Comparison of ENCODE assay signal across 8 cellular contexts in the genomic region with DNA sequence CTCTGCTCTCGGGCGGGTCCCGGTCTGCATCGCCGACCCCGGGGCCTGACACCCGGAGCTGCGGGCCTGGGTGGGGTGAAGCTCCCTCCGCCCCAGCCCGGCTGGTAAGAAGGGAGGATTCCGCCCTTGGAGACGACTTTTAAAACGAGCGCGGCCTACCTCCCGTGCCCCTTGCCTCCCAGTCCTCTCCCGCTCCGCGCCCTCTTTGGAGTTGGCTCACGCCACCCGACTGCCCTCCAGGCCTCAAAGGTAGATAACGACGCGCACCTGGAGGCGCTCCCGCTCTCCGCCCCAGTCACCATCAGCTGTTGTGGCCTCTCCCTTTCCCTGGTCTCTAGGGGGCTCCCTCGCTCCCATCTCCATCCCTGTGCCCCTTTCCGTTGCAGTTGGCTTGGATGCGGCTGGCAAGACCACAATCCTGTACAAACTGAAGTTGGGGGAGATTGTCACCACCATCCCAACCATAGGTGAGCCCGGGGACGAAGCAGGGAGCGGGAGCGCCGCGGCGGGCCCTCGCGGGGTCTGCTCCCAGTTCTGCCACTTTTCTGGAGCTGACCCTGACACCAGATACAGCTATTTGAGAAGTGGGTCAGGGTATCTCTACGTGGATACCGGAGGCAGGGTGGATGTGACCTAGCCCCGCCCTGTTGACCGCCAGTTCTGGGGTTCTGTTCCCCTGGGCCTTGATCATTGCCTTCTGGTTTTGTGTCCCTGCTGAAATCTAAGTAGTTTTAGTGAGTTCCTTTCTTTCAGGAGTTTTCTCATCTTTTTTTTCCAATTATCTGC. TPM values are rescaled to one million over a fixed set of nuclear protein-coding genes. Genes with fewer than 3 reads are reported as not detected.
DNase-seq lines count a peak whose midpoint lies in the region; ATAC-seq and TF ChIP-seq lines count a peak whose summit lies in the region.

No MANE protein-coding gene starts in this region.

- H3K4me1 ChIP-seq in naive thymus-derived CD4-positive, alpha-beta T cell (ENCODE audit: control insufficient read depth in 2 of 2, insufficient read depth in 2 of 2, low read length in 2 of 2): peaks cover 26 to 30% of the 10 kb centered on the region in 2 donors
- peaks cover 5% of the 10 kb centered on the region for H3K4me1 ChIP-seq in urinary bladder (ENCODE audit: insufficient read depth)

- POLR2A ChIA-PET in naive thymus-derived CD4-positive, alpha-beta T cell (lab: Charles Lee): interaction anchor here (1.0 to 5.9 kb wide), 3 partner anchors 63 to 196 kb away, joined by 3 to 40 read pairs (median 4); partner anchors contain the start of genes SND1 and ZNF800

- DNase-seq in AG20443 (ENCODE audit: low spot score) (peak; percentile 71), NCI-H345 (lab: John Stamatoyannopoulos, UW) (peak; percentile 68), fibroblast of the aortic adventitia (ENCODE audit: low read depth) (peak; percentile 51)
- DNase-seq in activated T-helper 1 cell treated with anti-CD3 and anti-CD28 coated beads, Interleukin-12 subunit alpha, Interleukin-12 subunit beta, Interleukin-2, Interleukin-4 antibody, amounts not matched to agents 30 ng/mL and 10 ng/mL and 1 ng/mL, durations not matched to agents 14 hours and 24 hours and 36 hours (ENCODE audit: low spot score): no peak
- DNase-seq in naive thymus-derived CD4-positive, alpha-beta T cell: peak in 1 of 9 donors; percentile 25

- H3K27me3 Mint-ChIP-seq in activated T-helper 1 cell treated with anti-CD3 and anti-CD28 coated beads, Interleukin-12 subunit alpha, Interleukin-12 subunit beta, Interleukin-2, Interleukin-4 antibody, amounts not matched to agents 30 ng/mL and 10 ng/mL and 1 ng/mL, durations not matched to agents 14 hours and 24 hours and 36 hours (ENCODE audit: insufficient read depth): peaks cover 3% of the 10 kb centered on the region
- no peaks in the 10 kb centered on the region for H3K27me3 Mint-ChIP-seq in naive thymus-derived CD4-positive, alpha-beta T cell

- H3K4me1 Mint-ChIP-seq in activated T-helper 1 cell treated with anti-CD3 and anti-CD28 coated beads, Interleukin-12 subunit alpha, Interleukin-12 subunit beta, Interleukin-2, Interleukin-4 antibody, amounts not matched to agents 30 ng/mL and 10 ng/mL and 1 ng/mL, durations not matched to agents 14 hours and 24 hours and 36 hours (ENCODE audit: low read depth): peaks cover 39% of the 10 kb centered on the region
- H3K4me1 Mint-ChIP-seq in naive thymus-derived CD4-positive, alpha-beta T cell: peaks cover 34 to 59% (median 50%) of the 10 kb centered on the region in 7 donors

- H3K27ac ChIP-seq in naive thymus-derived CD4-positive, alpha-beta T cell (ENCODE audit: low read depth, low read length): peak overlapping the region; percentile 93
- H3K27ac ChIP-seq in urinary bladder (ENCODE audit: low read depth): peak overlapping the region; percentile 85

- ATAC-seq in GM18517 (IDR thresholded peaks at IDR 0.05; ENCODE audit: unreplicated experiment) (peak; percentile 7), HG03066 (IDR thresholded peaks at IDR 0.05; ENCODE audit: low read depth, unreplicated experiment) (peak; percentile 29)
- peak; percentile 10 for ATAC-seq in naive thymus-derived CD4-positive, alpha-beta T cell

- H3K36me3 Mint-ChIP-seq in activated T-helper 1 cell treated with anti-CD3 and anti-CD28 coated beads, Interleukin-12 subunit alpha, Interleukin-12 subunit beta, Interleukin-2, Interleukin-4 antibody, amounts not matched to agents 30 ng/mL and 10 ng/mL and 1 ng/mL, durations not matched to agents 14 hours and 24 hours and 36 hours (ENCODE audit: low read depth): peaks cover 24% of the 10 kb centered on the region
- peaks cover 5 to 15% (median 6%) of the 10 kb centered on the region in 5 donors for H3K36me3 Mint-ChIP-seq in naive thymus-derived CD4-positive, alpha-beta T cell

- H3K4me3 ChIP-seq in fibroblast of the aortic adventitia (ENCODE audit: low read depth, low read length) (peak overlapping the region; percentile 92), urinary bladder (ENCODE audit: low read depth, low read length) (peak overlapping the region; percentile 98)
- peak overlapping the region; percentile 77 for H3K4me3 ChIP-seq in naive thymus-derived CD4-positive, alpha-beta T cell (ENCODE audit: low read length)

- peaks cover 0 to 26% (median 7%) of the 10 kb centered on the region in 3 experiments for H3K36me3 ChIP-seq in naive thymus-derived CD4-positive, alpha-beta T cell (ENCODE audit: control insufficient read depth in 2 of 3, insufficient read depth in 3 of 3, low read length in 3 of 3)
- peaks cover 4% of the 10 kb centered on the region for H3K36me3 ChIP-seq in urinary bladder (ENCODE audit: insufficient read depth)

- H3K9me3 Mint-ChIP-seq in activated T-helper 1 cell treated with anti-CD3 and anti-CD28 coated beads, Interleukin-12 subunit alpha, Interleukin-12 subunit beta, Interleukin-2, Interleukin-4 antibody, amounts not matched to agents 30 ng/mL and 10 ng/mL and 1 ng/mL, durations not matched to agents 14 hours and 24 hours and 36 hours: no peaks in the 10 kb centered on the region
- no peaks in the 10 kb centered on the region for H3K9me3 Mint-ChIP-seq in naive thymus-derived CD4-positive, alpha-beta T cell

- intact Hi-C loops in activated T-helper 1 cell treated with anti-CD3 and anti-CD28 coated beads, Interleukin-12 subunit alpha, Interleukin-12 subunit beta, Interleukin-2, Interleukin-4 antibody, amounts not matched to agents 30 ng/mL and 10 ng/mL and 1 ng/mL, durations not matched to agents 14 hours and 24 hours and 36 hours (cut with micrococcal nuclease): loop anchor here (1.0 to 10.0 kb wide), 6 partner anchors 196 to 1148 kb away; partner anchors contain the start of genes CALU and LRRC4
- intact Hi-C loops in naive thymus-derived CD4-positive, alpha-beta T cell (cut with micrococcal nuclease): loop anchor here (1.0 to 10.0 kb wide), 13 partner anchors 62 to 1633 kb away; partner anchors contain the start of genes HILPDA (in 2 of the 2), ATP6V1F (in 1 of the 2), GRM8 (in 1 of the 2) and IMPDH1 (in 1 of the 2)

- peak overlapping the region; percentile 97 for H3K27ac Mint-ChIP-seq in activated T-helper 1 cell treated with anti-CD3 and anti-CD28 coated beads, Interleukin-12 subunit alpha, Interleukin-12 subunit beta, Interleukin-2, Interleukin-4 antibody, amounts not matched to agents 30 ng/mL and 10 ng/mL and 1 ng/mL, durations not matched to agents 14 hours and 24 hours and 36 hours
- peak overlapping the region; percentile 82 to 97 (median 95) for H3K27ac Mint-ChIP-seq in naive thymus-derived CD4-positive, alpha-beta T cell

- 4% methylated on average over 43 of the region's 43 CpGs for WGBS in urinary bladder

- H3K27me3 ChIP-seq in naive thymus-derived CD4-positive, alpha-beta T cell (ENCODE audit: control insufficient read depth in 2 of 2, insufficient read depth in 2 of 2, low read length in 2 of 2): no peaks in the 10 kb centered on the region

- H3K9me3 ChIP-seq in naive thymus-derived CD4-positive, alpha-beta T cell (ENCODE audit: control insufficient read depth in 2 of 3, low read length in 3 of 3): no peaks in the 10 kb centered on the region

- peak overlapping the region; percentile 98 for H3K4me3 Mint-ChIP-seq in activated T-helper 1 cell treated with anti-CD3 and anti-CD28 coated beads, Interleukin-12 subunit alpha, Interleukin-12 subunit beta, Interleukin-2, Interleukin-4 antibody, amounts not matched to agents 30 ng/mL and 10 ng/mL and 1 ng/mL, durations not matched to agents 14 hours and 24 hours and 36 hours
- H3K4me3 Mint-ChIP-seq in naive thymus-derived CD4-positive, alpha-beta T cell: peak overlapping the region; percentile 84 to 99 (median 96)

- peak; percentile 59 for TF ChIP-seq CTCF in fibroblast of the aortic adventitia (IDR thresholded peaks at IDR 0.05; ENCODE audit: insufficient read depth, low read length)

- CTCF ChIA-PET in naive thymus-derived CD4-positive, alpha-beta T cell (lab: Charles Lee): interaction anchor here (0.7 to 1.2 kb wide), 3 partner anchors 16 to 839 kb away, joined by 3 to 4 read pairs (median 3); no protein-coding TSS in a partner anchor

RNA-seq across cellular contexts. Expression of gene ARF5, which starts 0.7 kb away (rescaled TPM):
- 122 and 128 TPM in 2 replicates for total RNA-seq in activated T-helper 1 cell treated with anti-CD3 and anti-CD28 coated beads, Interleukin-12 subunit alpha, Interleukin-12 subunit beta, Interleukin-2, Interleukin-4 antibody, amounts not matched to agents 30 ng/mL and 10 ng/mL and 1 ng/mL, durations not matched to agents 14 hours and 24 hours and 36 hours
- total RNA-seq in fibroblast of the aortic adventitia (ENCODE audit: low replicate concordance) (43.6 and 105 TPM in 2 replicates), urinary bladder (66.0 TPM)
- total RNA-seq in naive thymus-derived CD4-positive, alpha-beta T cell: 100 to 1,000 TPM in 2 of 5 experiments, 10 to 100 TPM in 3; 74.6 to 113 (median 78.8) TPM
- 100 to 1,000 TPM; 144 to 158 TPM for polyA plus RNA-seq in naive thymus-derived CD4-positive, alpha-beta T cell
- 187 TPM for polyA plus RNA-seq in urinary bladder

RNA-seq across cellular contexts. Expression of gene GCC1, which starts 3.5 kb away (rescaled TPM):
- total RNA-seq in activated T-helper 1 cell treated with anti-CD3 and anti-CD28 coated beads, Interleukin-12 subunit alpha, Interleukin-12 subunit beta, Interleukin-2, Interleukin-4 antibody, amounts not matched to agents 30 ng/mL and 10 ng/mL and 1 ng/mL, durations not matched to agents 14 hours and 24 hours and 36 hours: 16.8 and 17.4 TPM in 2 replicates
- total RNA-seq in fibroblast of the aortic adventitia (ENCODE audit: low replicate concordance): 16.1 and 27.7 TPM in 2 replicates
- total RNA-seq in naive thymus-derived CD4-positive, alpha-beta T cell: 10 to 100 TPM; 19.6 to 31.3 (median 23.7) TPM
- polyA plus RNA-seq in naive thymus-derived CD4-positive, alpha-beta T cell: 10 to 100 TPM in 1 of 2 donors, 1 to 10 TPM in 1; 9.3 to 21.1 TPM
- 9.5 TPM for total RNA-seq in urinary bladder
- polyA plus RNA-seq in urinary bladder: 10.4 TPM

RNA-seq across cellular contexts. Expression of gene FSCN3, which starts 4.6 kb away (rescaled TPM):
- 0.93 and 1.4 TPM in 2 replicates for total RNA-seq in activated T-helper 1 cell treated with anti-CD3 and anti-CD28 coated beads, Interleukin-12 subunit alpha, Interleukin-12 subunit beta, Interleukin-2, Interleukin-4 antibody, amounts not matched to agents 30 ng/mL and 10 ng/mL and 1 ng/mL, durations not matched to agents 14 hours and 24 hours and 36 hours
- total RNA-seq in fibroblast of the aortic adventitia (ENCODE audit: low replicate concordance): 3.6 and 3.9 TPM in 2 replicates
- 1 to 10 TPM; 1.4 to 6.1 (median 5.0) TPM for total RNA-seq in naive thymus-derived CD4-positive, alpha-beta T cell
- polyA plus RNA-seq in naive thymus-derived CD4-positive, alpha-beta T cell: under 1 TPM; 0.37 to 0.47 TPM
- 0.85 TPM for total RNA-seq in urinary bladder
- 0.14 TPM for polyA plus RNA-seq in urinary bladder

RNA-seq across cellular contexts. Expression of gene PAX4, which starts 29.1 kb away (rescaled TPM):
- total RNA-seq in activated T-helper 1 cell treated with anti-CD3 and anti-CD28 coated beads, Interleukin-12 subunit alpha, Interleukin-12 subunit beta, Interleukin-2, Interleukin-4 antibody, amounts not matched to agents 30 ng/mL and 10 ng/mL and 1 ng/mL, durations not matched to agents 14 hours and 24 hours and 36 hours: not detected in 2 replicates
- total RNA-seq in fibroblast of the aortic adventitia (ENCODE audit: low replicate concordance) (not detected in 2 replicates), urinary bladder (not detected)
- not detected for total RNA-seq in naive thymus-derived CD4-positive, alpha-beta T cell
- not detected for polyA plus RNA-seq in naive thymus-derived CD4-positive, alpha-beta T cell
- not detected for polyA plus RNA-seq in urinary bladder
